Comparison of ENCODE assay signal across 21 cellular contexts in the genomic region with DNA sequence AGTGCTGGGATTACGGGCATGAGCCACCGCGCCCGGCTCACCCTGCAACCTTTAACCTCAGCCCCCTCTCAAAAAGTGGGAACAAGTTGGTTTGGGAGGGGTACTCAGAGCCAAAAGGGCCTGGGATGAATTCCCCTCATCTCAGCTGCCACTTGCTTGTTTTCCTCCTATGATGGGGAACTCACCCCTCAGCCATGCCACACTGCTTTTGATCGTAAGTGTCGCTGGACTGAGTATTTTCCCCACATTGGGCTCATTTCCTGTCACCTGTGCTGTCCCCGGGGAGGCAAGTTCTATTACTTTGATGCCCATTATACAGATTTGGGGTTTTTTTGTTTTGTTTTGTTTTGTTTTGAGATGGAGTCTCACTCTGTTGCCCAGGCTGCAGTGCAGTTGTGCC. TPM values are rescaled to one million over a fixed set of nuclear protein-coding genes. Genes with fewer than 3 reads are reported as not detected.
DNase-seq lines count a peak whose midpoint lies in the region; ATAC-seq and TF ChIP-seq lines count a peak whose summit lies in the region.
"Had no signal": no experiment of that assay in that cellular context is flagged by ENCODE, and none has a peak within 500 bp of the region (broad histone marks: within the 10 kb centered on the region; RNA-seq: fewer than 3 reads in every experiment).

No MANE protein-coding gene starts in this region.

- intact Hi-C loops in activated naive CD4-positive, alpha-beta T cell treated with anti-CD3 and anti-CD28 coated beads for 36 hours (cut with micrococcal nuclease), result loop anchor here (2.0 to 5.0 kb wide), 4 partner anchors 34 to 346 kb away; a partner anchor contains a TSS
- intact Hi-C loops in left lung (cut with DNase I), result no loop called here

- H3K36me3 ChIP-seq in left lung, result peaks cover 0 to 22% of the 10 kb centered on the region in 2 donors

- H3K4me3 ChIP-seq in left lung, result no peak overlapping the region
- H3K4me3 ChIP-seq: esophagus muscularis mucosa had no signal

- H3K9me3 ChIP-seq in left lung, result no peaks in the 10 kb centered on the region
- H3K9me3 ChIP-seq: esophagus muscularis mucosa had no signal

- CTCF ChIA-PET in activated naive CD4-positive, alpha-beta T cell treated with anti-CD3 and anti-CD28 coated beads for 36 hours (lab: Charles Lee), result interaction anchor here (1.2 to 3.8 kb wide), 2 partner anchors 13 to 43 kb away, joined by 3 to 17 read pairs; a partner anchor contains a TSS

- H3K9me3 Mint-ChIP-seq in activated naive CD4-positive, alpha-beta T cell treated with anti-CD3 and anti-CD28 coated beads for 36 hours, result no peaks in the 10 kb centered on the region
- H3K9me3 Mint-ChIP-seq in activated naive CD8-positive, alpha-beta T cell treated with anti-CD3 and anti-CD28 coated beads for 36 hours, result no peaks in the 10 kb centered on the region
- H3K9me3 Mint-ChIP-seq in stimulated activated naive B cell treated with anti-CD40 and anti-IgM and Interleukin-4, amounts not matched to agents 10 μg/mL and 1 μg/mL and 100 μg/mL, for 72 hours, result no peaks in the 10 kb centered on the region

- DNase-seq in activated naive CD4-positive, alpha-beta T cell treated with anti-CD3 and anti-CD28 coated beads for 36 hours, result peak; percentile 78
- no peak for DNase-seq in activated naive CD4-positive, alpha-beta T cell treated with anti-CD3 and anti-CD28 coated beads, Interleukin-2, amount 50 U/mL, for 16 hours
- DNase-seq in NAMALWA (ENCODE audit: low spot score), result peak; percentile 74
- no peak for DNase-seq in activated naive CD8-positive, alpha-beta T cell treated with anti-CD3 and anti-CD28 coated beads for 36 hours
- DNase-seq in stimulated activated naive B cell treated with anti-CD40 and anti-IgM and Interleukin-4, amounts not matched to agents 10 μg/mL and 1 μg/mL and 100 μg/mL, for 72 hours, result no peak
- DNase-seq in left lung, result no peak
- no peak for DNase-seq in stimulated activated CD4-positive, alpha-beta T cell treated with anti-CD3 and anti-CD28 coated beads, Interleukin-2, amount 100 ng/mL, for 48 hours
- no peak for DNase-seq in COLO668 (lab: John Stamatoyannopoulos, UW; ENCODE audit: unreplicated experiment)
- DNase-seq: amniotic stem cell; caudate nucleus; effector CD4-positive, alpha-beta T cell; Kasumi-1; NCI-H1105; NCI-H524; nucleus accumbens; SHP77; trophoblast cell had no signal

- peaks cover 0 to 51% of the 10 kb centered on the region in 2 donors for H3K4me1 ChIP-seq in left lung

- peak overlapping the region; percentile 97 for H3K27ac Mint-ChIP-seq in activated naive CD4-positive, alpha-beta T cell treated with anti-CD3 and anti-CD28 coated beads for 36 hours
- H3K27ac Mint-ChIP-seq in activated naive CD8-positive, alpha-beta T cell treated with anti-CD3 and anti-CD28 coated beads for 36 hours, result peak overlapping the region; percentile 85
- peak overlapping the region; percentile 99 for H3K27ac Mint-ChIP-seq in stimulated activated naive B cell treated with anti-CD40 and anti-IgM and Interleukin-4, amounts not matched to agents 10 μg/mL and 1 μg/mL and 100 μg/mL, for 72 hours

- no peaks in the 10 kb centered on the region for H3K27me3 Mint-ChIP-seq in activated naive CD4-positive, alpha-beta T cell treated with anti-CD3 and anti-CD28 coated beads for 36 hours (ENCODE audit: low read depth)
- no peaks in the 10 kb centered on the region for H3K27me3 Mint-ChIP-seq in activated naive CD8-positive, alpha-beta T cell treated with anti-CD3 and anti-CD28 coated beads for 36 hours
- H3K27me3 Mint-ChIP-seq in stimulated activated naive B cell treated with anti-CD40 and anti-IgM and Interleukin-4, amounts not matched to agents 10 μg/mL and 1 μg/mL and 100 μg/mL, for 72 hours, result no peaks in the 10 kb centered on the region

- ATAC-seq in stimulated activated naive B cell treated with anti-CD40 and anti-IgM and Interleukin-4, amounts not matched to agents 10 μg/mL and 1 μg/mL and 100 μg/mL, for 72 hours (replicated peaks), result peak; percentile 5 to 15
- no peak for ATAC-seq in left lung
- ATAC-seq: left lobe of liver had no signal

- no peak overlapping the region for H3K27ac ChIP-seq in left lung
- H3K27ac ChIP-seq: esophagus muscularis mucosa had no signal

- peak overlapping the region; percentile 41 for H3K4me3 Mint-ChIP-seq in activated naive CD4-positive, alpha-beta T cell treated with anti-CD3 and anti-CD28 coated beads for 36 hours
- H3K4me3 Mint-ChIP-seq in activated naive CD8-positive, alpha-beta T cell treated with anti-CD3 and anti-CD28 coated beads for 36 hours, result peak overlapping the region; percentile 12
- H3K4me3 Mint-ChIP-seq in stimulated activated naive B cell treated with anti-CD40 and anti-IgM and Interleukin-4, amounts not matched to agents 10 μg/mL and 1 μg/mL and 100 μg/mL, for 72 hours, result peak overlapping the region; percentile 29 to 43

- no peak for TF ChIP-seq CTCF in left lung (IDR thresholded peaks at IDR 0.05)

- peaks cover 75% of the 10 kb centered on the region for H3K4me1 Mint-ChIP-seq in activated naive CD4-positive, alpha-beta T cell treated with anti-CD3 and anti-CD28 coated beads for 36 hours (ENCODE audit: low read depth)
- H3K4me1 Mint-ChIP-seq in activated naive CD8-positive, alpha-beta T cell treated with anti-CD3 and anti-CD28 coated beads for 36 hours, result peaks cover 48% of the 10 kb centered on the region
- peaks cover 31 to 60% of the 10 kb centered on the region in 2 donors for H3K4me1 Mint-ChIP-seq in stimulated activated naive B cell treated with anti-CD40 and anti-IgM and Interleukin-4, amounts not matched to agents 10 μg/mL and 1 μg/mL and 100 μg/mL, for 72 hours

- no peaks in the 10 kb centered on the region for H3K27me3 ChIP-seq in left lung
- H3K27me3 ChIP-seq: esophagus muscularis mucosa had no signal

- peaks cover 15% of the 10 kb centered on the region for H3K36me3 Mint-ChIP-seq in activated naive CD4-positive, alpha-beta T cell treated with anti-CD3 and anti-CD28 coated beads for 36 hours (ENCODE audit: low read depth)
- H3K36me3 Mint-ChIP-seq in activated naive CD8-positive, alpha-beta T cell treated with anti-CD3 and anti-CD28 coated beads for 36 hours, result peaks cover 18% of the 10 kb centered on the region
- H3K36me3 Mint-ChIP-seq in stimulated activated naive B cell treated with anti-CD40 and anti-IgM and Interleukin-4, amounts not matched to agents 10 μg/mL and 1 μg/mL and 100 μg/mL, for 72 hours, result peaks cover 11 to 32% of the 10 kb centered on the region in 2 donors

RNA-seq across cellular contexts. Expression of a gene that starts 6.5 kb away (rescaled TPM):
- total RNA-seq in activated naive CD4-positive, alpha-beta T cell treated with anti-CD3 and anti-CD28 coated beads for 36 hours, result 100 to 1,000 TPM; 111 to 120 TPM
- total RNA-seq in activated naive CD8-positive, alpha-beta T cell treated with anti-CD3 and anti-CD28 coated beads for 36 hours, result 10 to 100 TPM; 50.5 to 51.7 TPM
- total RNA-seq in left lung, result 10 to 100 TPM; 46.1 to 66.3 TPM

RNA-seq across cellular contexts. Expression of a gene that starts 10.7 kb away (rescaled TPM):
- 1 to 10 TPM; 5.3 to 6.6 TPM for total RNA-seq in activated naive CD4-positive, alpha-beta T cell treated with anti-CD3 and anti-CD28 coated beads for 36 hours
- 10 to 100 TPM; 12.2 to 13.3 TPM for total RNA-seq in activated naive CD8-positive, alpha-beta T cell treated with anti-CD3 and anti-CD28 coated beads for 36 hours
- total RNA-seq in left lung, result under 1 TPM in 1 of 2 donors, not detected in 1; 0.23 TPM
- total RNA-seq: esophagus muscularis mucosa, left lobe of liver, renal cortical epithelial cell had no signal

RNA-seq across cellular contexts. Expression of a gene that starts 13.2 kb away (rescaled TPM):
- not detected for total RNA-seq in activated naive CD4-positive, alpha-beta T cell treated with anti-CD3 and anti-CD28 coated beads for 36 hours
- not detected for total RNA-seq in activated naive CD8-positive, alpha-beta T cell treated with anti-CD3 and anti-CD28 coated beads for 36 hours
- total RNA-seq in left lung, result not detected
- total RNA-seq: esophagus muscularis mucosa; left lobe of liver; renal cortical epithelial cell; T-helper 1 cell treated with Interleukin-12 subunit alpha and Interleukin-12 subunit beta and Interleukin-4 antibody, amounts not matched to agents 30 ng/mL and 1 ng/mL, for 36 hours had no signal

RNA-seq across cellular contexts. Expression of a gene that starts 13.5 kb away (rescaled TPM):
- 10 to 100 TPM; 61.3 to 68.1 TPM for total RNA-seq in activated naive CD4-positive, alpha-beta T cell treated with anti-CD3 and anti-CD28 coated beads for 36 hours
- 10 to 100 TPM; 39.8 to 40.3 TPM for total RNA-seq in activated naive CD8-positive, alpha-beta T cell treated with anti-CD3 and anti-CD28 coated beads for 36 hours
- total RNA-seq in left lung, result 10 to 100 TPM; 51.7 to 55.8 TPM

RNA-seq across cellular contexts. Expression of a gene that starts 19.4 kb away (rescaled TPM):
- 10 to 100 TPM; 23.1 to 28.4 TPM for total RNA-seq in activated naive CD4-positive, alpha-beta T cell treated with anti-CD3 and anti-CD28 coated beads for 36 hours
- 10 to 100 TPM; 10.2 to 11.8 TPM for total RNA-seq in activated naive CD8-positive, alpha-beta T cell treated with anti-CD3 and anti-CD28 coated beads for 36 hours
- 10 to 100 TPM; 20.7 to 35.7 TPM for total RNA-seq in left lung

Comparison
In these comparisons a context has a peak if more than half of its experiments do, and no peak if none do; other contexts are left out.
1. DNase-seq: peak in activated naive CD4-positive, alpha-beta T cell treated with anti-CD3 and anti-CD28 coated beads for 36 hours (single experiment) and NAMALWA (single experiment); none in activated naive CD4-positive, alpha-beta T cell treated with anti-CD3 and anti-CD28 coated beads, Interleukin-2, amount 50 U/mL, for 16 hours (single experiment), activated naive CD8-positive, alpha-beta T cell treated with anti-CD3 and anti-CD28 coated beads for 36 hours (single experiment), stimulated activated naive B cell treated with anti-CD40 and anti-IgM and Interleukin-4, amounts not matched to agents 10 μg/mL and 1 μg/mL and 100 μg/mL, for 72 hours (single experiment), left lung (0 of 2), stimulated activated CD4-positive, alpha-beta T cell treated with anti-CD3 and anti-CD28 coated beads, Interleukin-2, amount 100 ng/mL, for 48 hours (0 of 2) and COLO668 (single experiment).
2. RNA of a gene that starts 10.7 kb away (total RNA-seq): 12.2 to 13.3 TPM in activated naive CD8-positive, alpha-beta T cell treated with anti-CD3 and anti-CD28 coated beads for 36 hours and 5.3 to 6.6 TPM in activated naive CD4-positive, alpha-beta T cell treated with anti-CD3 and anti-CD28 coated beads for 36 hours; 0.23 TPM in left lung; every median in the first group is over 4 times any median in the second.
3. Peak in every context shown above with its lines, with median percentiles within 50 percentile points of each other: H3K27ac Mint-ChIP-seq and H3K4me3 Mint-ChIP-seq.